Comparison of ENCODE assay signal across 14 cellular contexts in the genomic region with DNA sequence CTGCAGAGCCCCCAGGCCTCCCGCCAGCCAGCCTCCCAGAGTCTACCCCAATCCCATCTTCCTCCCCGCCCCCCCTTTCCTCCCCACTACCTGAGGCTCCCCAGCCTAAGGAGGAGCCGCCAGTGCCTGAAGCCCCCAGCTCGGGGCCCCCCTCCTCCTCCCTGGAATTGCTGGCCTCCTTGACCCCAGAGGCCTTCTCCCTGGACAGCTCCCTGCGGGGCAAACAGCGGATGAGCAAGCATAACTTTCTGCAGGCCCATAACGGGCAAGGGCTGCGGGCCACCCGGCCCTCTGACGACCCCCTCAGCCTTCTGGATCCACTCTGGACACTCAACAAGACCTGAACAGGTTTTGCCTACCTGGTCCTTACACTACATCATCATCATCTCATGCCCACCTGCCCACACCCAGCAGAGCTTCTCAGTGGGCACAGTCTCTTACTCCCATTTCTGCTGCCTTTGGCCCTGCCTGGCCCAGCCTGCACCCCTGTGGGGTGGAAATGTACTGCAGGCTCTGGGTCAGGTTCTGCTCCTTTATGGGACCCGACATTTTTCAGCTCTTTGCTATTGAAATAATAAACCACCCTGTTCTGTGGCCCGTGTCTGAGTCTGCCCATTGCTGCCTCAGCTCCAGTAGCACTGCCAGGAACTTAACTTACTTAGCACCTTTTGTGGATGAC. TPM values are rescaled to one million over a fixed set of nuclear protein-coding genes. Genes with fewer than 3 reads are reported as not detected.
A peak's percentile ranks its signal among the peaks of the same experiment; 100 is the strongest.
DNase-seq lines count a peak whose midpoint lies in the region; ATAC-seq, FAIRE-seq and TF ChIP-seq lines count a peak whose summit lies in the region.
"Had no signal": no experiment of that assay in that cellular context is flagged by ENCODE, and none has a peak within 500 bp of the region (broad histone marks: within the 10 kb centered on the region; RNA-seq: fewer than 3 reads in every experiment).

No MANE protein-coding gene starts in this region.

- H3K27me3 ChIP-seq in BJ (ENCODE audit: control insufficient read depth, insufficient read depth, low read length) (no peaks in the 10 kb centered on the region), bronchial epithelial cell (ENCODE audit: control insufficient read depth, insufficient read depth, low read length) (no peaks in the 10 kb centered on the region)
- H3K27me3 ChIP-seq: body of pancreas, SJSA1 had no signal

- no peaks in the 10 kb centered on the region for H3K9me3 Mint-ChIP-seq in nephron progenitor cell

- DNase-seq in BJ (ENCODE audit: low read depth) (no peak), GM13977 (ENCODE audit: low spot score) (peak; percentile 30), bronchial epithelial cell (ENCODE audit: low read depth) (no peak), nephron progenitor cell (no peak), midbrain (lab: John Stamatoyannopoulos, UW) (no peak), NCI-H526 (lab: John Stamatoyannopoulos, UW) (no peak)
- DNase-seq: body of pancreas, NCI-H2029 treated with DMSO at 0.1 percent for 48 hours, occipital lobe had no signal

- TF ChIP-seq CTCF in BJ (IDR thresholded peaks at IDR 0.05; ENCODE audit: insufficient read depth, low read depth, low read length) = peak; percentile 16; the same call in 1 of the 2 replicates
- peak; percentile 12 for TF ChIP-seq CTCF in GM13977 (IDR thresholded peaks at IDR 0.05; ENCODE audit: extremely low read depth, insufficient read depth, missing control alignments)
- TF ChIP-seq CTCF in bronchial epithelial cell (IDR thresholded peaks at IDR 0.05; ENCODE audit: insufficient read depth, low read length, severe bottlenecking) = peak; percentile 7
- no peak for TF ChIP-seq CTCF in nephron progenitor cell (IDR thresholded peaks at IDR 0.05)

- FAIRE-seq in bronchial epithelial cell (lab: Jason Lieb, UNC) = no peak
- FAIRE-seq: TTC549 had no signal

- H3K4me3 Mint-ChIP-seq in nephron progenitor cell = no peak overlapping the region

- CTCF ChIA-PET in BJ (lab: Yijun Ruan, JAX) = interaction anchor here (0.8 to 3.3 kb wide), 5 partner anchors 8 to 62 kb away, joined by 3 to 19 read pairs (median 5); partner anchors contain the start of gene SCAP

- in situ Hi-C loops in GM13977 (cut with MboI; ENCODE audit: low pct_unique_long_range_greater_than_20kb, low sequenced_read_pairs, unreplicated experiment) = loop anchor here (25.0 kb wide), 1 partner anchor 374 kb away; the partner anchor contains the start of gene SMARCC1

- H3K27me3 Mint-ChIP-seq in nephron progenitor cell (ENCODE audit: low read depth, poor library complexity) = no peaks in the 10 kb centered on the region

- H3K4me1 Mint-ChIP-seq in nephron progenitor cell = peaks cover 20% of the 10 kb centered on the region

- no peak for ATAC-seq in HG02981 (IDR thresholded peaks at IDR 0.05; ENCODE audit: unreplicated experiment)
- ATAC-seq: body of pancreas had no signal

- peaks cover 29% of the 10 kb centered on the region for H3K36me3 Mint-ChIP-seq in nephron progenitor cell (ENCODE audit: low read depth)

- peak overlapping the region; percentile 58 for H3K27ac Mint-ChIP-seq in nephron progenitor cell

- POLR2A ChIA-PET in BJ (lab: Charles Lee) = no interaction called here

- H3K4me3 ChIP-seq in BJ (ENCODE audit: low read depth, low read length) (no peak overlapping the region), bronchial epithelial cell (ENCODE audit: low read depth, low read length) (no peak overlapping the region)
- H3K4me3 ChIP-seq: body of pancreas, lung, SJSA1, smooth muscle cell had no signal

- H3K36me3 ChIP-seq in BJ (ENCODE audit: control insufficient read depth, insufficient read depth, low read length) (peaks cover 59% of the 10 kb centered on the region), bronchial epithelial cell (ENCODE audit: control insufficient read depth, insufficient read depth, low read length) (peaks cover 43% of the 10 kb centered on the region)

RNA-seq across cellular contexts. Expression of gene PTPN23, which starts 32.2 kb away (rescaled TPM):
- 2.1 and 2.5 TPM in 2 replicates for polyA plus RNA-seq in BJ (2011; rRNA removed)
- 11.4 and 11.6 TPM in 2 replicates for polyA minus RNA-seq in BJ (2011; rRNA and poly(A)+ RNA removed)
- 12.6 and 12.7 TPM in 2 replicates for total RNA-seq in bronchial epithelial cell
